ENCODE assay signal across 1 cellular context in genomic region chr21:16241500-16241963, GRCh38.
TF ChIP-seq lines count a peak whose summit lies in the region.

No MANE protein-coding gene starts in this region.

TF ChIP-seq in H1, 55 proteins besides CTCF, POLR2A, EP300 and RAD21:
- TF ChIP-seq BACH1 (IDR thresholded peaks at IDR 0.05; ENCODE audit: low read length) (no peak), SAP30 (IDR thresholded peaks at IDR 0.05; ENCODE audit: insufficient read depth, insufficient replicate concordance, low read length) (no peak), JUND (IDR thresholded peaks at IDR 0.05; ENCODE audit: low read length) (no peak), NRF1 (IDR thresholded peaks at IDR 0.05; ENCODE audit: low read depth, low read length) (no peak), SUZ12 (IDR thresholded peaks at IDR 0.05; ENCODE audit: low read length) (no peak), TBP (IDR thresholded peaks at IDR 0.05; ENCODE audit: low read depth, low read length) (no peak), BCL11A (IDR thresholded peaks at IDR 0.05; ENCODE audit: low read depth in 2 of 2, low read length in 2 of 2) (peak; percentile 56 to 95), ASH2L (IDR thresholded peaks at IDR 0.05; ENCODE audit: low read length) (no peak), BRCA1 (IDR thresholded peaks at IDR 0.05; ENCODE audit: low read depth, low read length) (no peak), SRF (IDR thresholded peaks at IDR 0.05; ENCODE audit: low read depth, low read length) (no peak), SIX5 (IDR thresholded peaks at IDR 0.05; ENCODE audit: low read depth, low read length) (no peak), YY1 (IDR thresholded peaks at IDR 0.05; ENCODE audit: low read depth, low read length) (no peak), RBBP5 (IDR thresholded peaks at IDR 0.05; ENCODE audit: borderline replicate concordance, low read depth, low read length) (no peak), NANOG (IDR thresholded peaks at IDR 0.05; ENCODE audit: insufficient read depth, low read depth, low read length, poor library complexity, severe bottlenecking) (peak; percentile 98), CHD1 (IDR thresholded peaks at IDR 0.05; ENCODE audit: low read depth, low read length) (no peak), HDAC2 (IDR thresholded peaks at IDR 0.05; ENCODE audit: borderline replicate concordance in 1 of 2, low read depth in 2 of 2, low read length in 2 of 2) (peak; percentile 34 to 54; a peak in 1 of 4 replicates), FOSL1 (IDR thresholded peaks at IDR 0.05; ENCODE audit: insufficient read depth, low read depth, low read length) (no peak), POLR2AphosphoS5 (IDR thresholded peaks at IDR 0.05; ENCODE audit: low read depth, low read length) (no peak), RFX5 (IDR thresholded peaks at IDR 0.05; ENCODE audit: borderline replicate concordance, low read depth, low read length) (no peak), POU5F1 (IDR thresholded peaks at IDR 0.05; ENCODE audit: low read depth, low read length) (no peak)
- TF ChIP-seq, protein P1, sequence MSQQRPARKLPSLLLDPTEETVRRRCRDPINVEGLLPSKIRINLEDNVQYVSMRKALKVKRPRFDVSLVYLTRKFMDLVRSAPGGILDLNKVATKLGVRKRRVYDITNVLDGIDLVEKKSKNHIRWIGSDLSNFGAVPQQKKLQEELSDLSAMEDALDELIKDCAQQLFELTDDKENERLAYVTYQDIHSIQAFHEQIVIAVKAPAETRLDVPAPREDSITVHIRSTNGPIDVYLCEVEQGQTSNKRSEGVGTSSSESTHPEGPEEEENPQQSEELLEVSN (IDR thresholded peaks at IDR 0.05) = no peak
